39 cellular contexts compared by ENCODE assay signal in the genomic region with DNA sequence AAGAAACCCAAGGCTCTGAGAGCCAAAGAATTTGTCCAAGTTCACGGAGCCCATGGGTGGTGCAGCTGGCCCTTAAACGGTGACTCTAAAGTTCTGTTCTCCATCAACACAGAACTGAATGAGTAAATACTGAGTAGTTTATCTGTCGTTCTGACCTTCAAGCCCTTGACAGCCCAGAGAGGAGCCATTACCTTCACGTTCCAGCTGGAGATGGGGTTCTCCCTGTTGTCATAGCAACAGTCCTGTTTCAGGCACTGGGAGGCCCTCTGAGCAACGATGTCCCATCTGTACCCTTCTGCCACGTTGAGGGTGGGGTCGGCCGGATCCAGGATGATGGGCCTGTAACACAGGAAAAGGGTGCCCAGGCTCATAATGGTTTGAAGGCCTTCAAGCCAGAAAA. TPM values are rescaled to one million over a fixed set of nuclear protein-coding genes. Genes with fewer than 3 reads are reported as not detected.
"Had no signal": no experiment of that assay in that cellular context is flagged by ENCODE, and none has a peak within 500 bp of the region (broad histone marks: within the 10 kb centered on the region; RNA-seq: fewer than 3 reads in every experiment).

No MANE protein-coding gene starts in this region.

- FAIRE-seq: colon, endometrium, endothelial cell of umbilical vein had no signal

- ATAC-seq: activated CD4-positive, alpha-beta T cell treated with anti-CD3 and anti-CD28 coated beads for 36 hours; activated CD8-positive, alpha-beta memory T cell treated with anti-CD3 and anti-CD28 coated beads, Interleukin-2, amount 10 ng/mL, durations not matched to agents 7 days and 5 days; activated CD8-positive, alpha-beta T cell treated with anti-CD3 and anti-CD28 coated beads, Interleukin-2, amount 10 ng/mL, durations not matched to agents 7 days and 5 days; activated naive CD8-positive, alpha-beta T cell treated with anti-CD3 and anti-CD28 coated beads, Interleukin-2, amount 50 U/mL, for 24 hours; body of pancreas; gastroesophageal sphincter had no signal

- H3K4me3 ChIP-seq: adrenal gland, body of pancreas, esophagus squamous epithelium, gastroesophageal sphincter had no signal

- H3K27me3 ChIP-seq: adrenal gland, body of pancreas, esophagus squamous epithelium, gastroesophageal sphincter had no signal

- H3K36me3 ChIP-seq: adrenal gland, esophagus squamous epithelium had no signal

- DNase-seq: activated CD4-positive, alpha-beta memory T cell treated with anti-CD3 and anti-CD28 coated beads for 36 hours; activated CD4-positive, alpha-beta T cell treated with anti-CD3 and anti-CD28 coated beads for 36 hours; activated CD4-positive, alpha-beta T cell treated with anti-CD3 and anti-CD28 coated beads, Interleukin-2, amount 10 ng/mL, durations not matched to agents 24 days and 14 days; activated CD4-positive, CD25-positive, alpha-beta regulatory T cell; activated CD4-positive, CD25-positive, alpha-beta regulatory T cell treated with anti-CD3 and anti-CD28 coated beads, Interleukin-2, amount 50 U/mL, for 72 hours; activated CD8-positive, alpha-beta memory T cell treated with anti-CD3 and anti-CD28 coated beads, Interleukin-2, amount 10 ng/mL, durations not matched to agents 7 days and 5 days; activated CD8-positive, alpha-beta memory T cell treated with anti-CD3 and anti-CD28 coated beads, Interleukin-2, amount 50 U/mL, for 4 hours; activated CD8-positive, alpha-beta T cell treated with anti-CD3 and anti-CD28 coated beads, Interleukin-2, amount 10 ng/mL, durations not matched to agents 7 days and 5 days; activated effector memory CD4-positive, alpha-beta T cell treated with anti-CD3 and anti-CD28 coated beads, Interleukin-2, amount 50 U/mL, for 16 hours; activated naive CD4-positive, alpha-beta T cell treated with anti-CD3 and anti-CD28 coated beads for 36 hours; activated naive CD8-positive, alpha-beta T cell treated with anti-CD3 and anti-CD28 coated beads for 36 hours; activated naive CD8-positive, alpha-beta T cell treated with anti-CD3 and anti-CD28 coated beads, Interleukin-2, amount 50 U/mL, for 24 hours; activated T-cell treated with anti-CD3 and anti-CD28 coated beads, Interleukin-2, amount 50 U/mL, for 1 hour; activated T-cell treated with anti-CD3 and anti-CD28 coated beads, Interleukin-2, amount 50 U/mL, for 48 hours; adrenal gland; amygdala; aorta; body of pancreas; caudate nucleus; cortex of kidney; dermis blood vessel endothelial cell; effector CD4-positive, alpha-beta T cell; esophagus squamous epithelium; foreskin melanocyte; T-helper 2 cell had no signal

- H3K27ac ChIP-seq: adrenal gland, body of pancreas, epithelial cell of prostate, esophagus squamous epithelium, gastroesophageal sphincter had no signal

- H3K27ac Mint-ChIP-seq: activated CD4-positive, alpha-beta memory T cell treated with anti-CD3 and anti-CD28 coated beads for 36 hours; activated CD4-positive, alpha-beta T cell treated with anti-CD3 and anti-CD28 coated beads for 36 hours; activated CD4-positive, alpha-beta T cell treated with anti-CD3 and anti-CD28 coated beads, Interleukin-2, amount 10 ng/mL, durations not matched to agents 24 days and 14 days; activated CD8-positive, alpha-beta memory T cell treated with anti-CD3 and anti-CD28 coated beads, Interleukin-2, amount 10 ng/mL, durations not matched to agents 7 days and 5 days; activated CD8-positive, alpha-beta T cell treated with anti-CD3 and anti-CD28 coated beads, Interleukin-2, amount 10 ng/mL, durations not matched to agents 7 days and 5 days; activated naive CD4-positive, alpha-beta T cell treated with anti-CD3 and anti-CD28 coated beads for 36 hours; activated naive CD4-positive, alpha-beta T cell treated with anti-CD3 and anti-CD28 coated beads, Interleukin-2, amount 50 U/mL, for 24 hours; activated naive CD8-positive, alpha-beta T cell treated with anti-CD3 and anti-CD28 coated beads for 36 hours; activated naive CD8-positive, alpha-beta T cell treated with anti-CD3 and anti-CD28 coated beads, Interleukin-2, amount 50 U/mL, for 24 hours; activated T-helper 1 cell treated with anti-CD3 and anti-CD28 coated beads, Interleukin-12 subunit alpha, Interleukin-12 subunit beta, Interleukin-2, Interleukin-4 antibody, amounts not matched to agents 30 ng/mL and 10 ng/mL and 1 ng/mL, durations not matched to agents 14 hours and 24 hours and 36 hours; activated T-helper 2 cell treated with anti-CD3 and anti-CD28 coated beads, Interferon-gamma antibody, Interleukin-2, Interleukin-4, amounts not matched to agents 10 μg/mL and 5 μg/mL and 100 μg/mL, durations not matched to agents 14 hours and 24 hours and 36 hours had no signal

- H3K9me3 ChIP-seq: adrenal gland, body of pancreas, esophagus squamous epithelium, gastroesophageal sphincter had no signal

- H3K27me3 Mint-ChIP-seq: activated CD4-positive, alpha-beta memory T cell treated with anti-CD3 and anti-CD28 coated beads for 36 hours; activated CD4-positive, alpha-beta T cell treated with anti-CD3 and anti-CD28 coated beads for 36 hours; activated CD4-positive, alpha-beta T cell treated with anti-CD3 and anti-CD28 coated beads, Interleukin-2, amount 10 ng/mL, durations not matched to agents 24 days and 14 days; activated CD8-positive, alpha-beta memory T cell treated with anti-CD3 and anti-CD28 coated beads, Interleukin-2, amount 10 ng/mL, durations not matched to agents 7 days and 5 days; activated naive CD4-positive, alpha-beta T cell treated with anti-CD3 and anti-CD28 coated beads, Interleukin-2, amount 50 U/mL, for 24 hours; activated naive CD8-positive, alpha-beta T cell treated with anti-CD3 and anti-CD28 coated beads for 36 hours; activated naive CD8-positive, alpha-beta T cell treated with anti-CD3 and anti-CD28 coated beads, Interleukin-2, amount 50 U/mL, for 24 hours had no signal

- H3K4me1 ChIP-seq: adrenal gland, esophagus squamous epithelium, gastroesophageal sphincter had no signal

- H3K4me1 Mint-ChIP-seq: activated CD4-positive, alpha-beta T cell treated with anti-CD3 and anti-CD28 coated beads for 36 hours; activated CD4-positive, alpha-beta T cell treated with anti-CD3 and anti-CD28 coated beads, Interleukin-2, amount 10 ng/mL, durations not matched to agents 24 days and 14 days; activated naive CD4-positive, alpha-beta T cell treated with anti-CD3 and anti-CD28 coated beads, Interleukin-2, amount 50 U/mL, for 24 hours; activated naive CD8-positive, alpha-beta T cell treated with anti-CD3 and anti-CD28 coated beads for 36 hours; activated naive CD8-positive, alpha-beta T cell treated with anti-CD3 and anti-CD28 coated beads, Interleukin-2, amount 50 U/mL, for 24 hours had no signal

- H3K9me3 Mint-ChIP-seq: activated CD4-positive, alpha-beta T cell treated with anti-CD3 and anti-CD28 coated beads, Interleukin-2, amount 10 ng/mL, durations not matched to agents 24 days and 14 days; activated naive CD4-positive, alpha-beta T cell treated with anti-CD3 and anti-CD28 coated beads for 36 hours; activated naive CD4-positive, alpha-beta T cell treated with anti-CD3 and anti-CD28 coated beads, Interleukin-2, amount 50 U/mL, for 24 hours; activated naive CD8-positive, alpha-beta T cell treated with anti-CD3 and anti-CD28 coated beads for 36 hours; activated naive CD8-positive, alpha-beta T cell treated with anti-CD3 and anti-CD28 coated beads, Interleukin-2, amount 50 U/mL, for 24 hours; activated T-helper 1 cell treated with anti-CD3 and anti-CD28 coated beads, Interleukin-12 subunit alpha, Interleukin-12 subunit beta, Interleukin-2, Interleukin-4 antibody, amounts not matched to agents 30 ng/mL and 10 ng/mL and 1 ng/mL, durations not matched to agents 14 hours and 24 hours and 36 hours; activated T-helper 2 cell treated with anti-CD3 and anti-CD28 coated beads, Interferon-gamma antibody, Interleukin-2, Interleukin-4, amounts not matched to agents 10 μg/mL and 5 μg/mL and 100 μg/mL, durations not matched to agents 14 hours and 24 hours and 36 hours had no signal

- H3K4me3 Mint-ChIP-seq: activated CD4-positive, alpha-beta memory T cell treated with anti-CD3 and anti-CD28 coated beads for 36 hours; activated CD4-positive, alpha-beta T cell treated with anti-CD3 and anti-CD28 coated beads for 36 hours; activated CD4-positive, alpha-beta T cell treated with anti-CD3 and anti-CD28 coated beads, Interleukin-2, amount 10 ng/mL, durations not matched to agents 24 days and 14 days; activated CD8-positive, alpha-beta memory T cell treated with anti-CD3 and anti-CD28 coated beads, Interleukin-2, amount 10 ng/mL, durations not matched to agents 7 days and 5 days; activated CD8-positive, alpha-beta T cell treated with anti-CD3 and anti-CD28 coated beads, Interleukin-2, amount 10 ng/mL, durations not matched to agents 7 days and 5 days; activated naive CD4-positive, alpha-beta T cell treated with anti-CD3 and anti-CD28 coated beads for 36 hours; activated naive CD4-positive, alpha-beta T cell treated with anti-CD3 and anti-CD28 coated beads, Interleukin-2, amount 50 U/mL, for 24 hours; activated naive CD8-positive, alpha-beta T cell treated with anti-CD3 and anti-CD28 coated beads for 36 hours; activated naive CD8-positive, alpha-beta T cell treated with anti-CD3 and anti-CD28 coated beads, Interleukin-2, amount 50 U/mL, for 24 hours; activated T-helper 1 cell treated with anti-CD3 and anti-CD28 coated beads, Interleukin-12 subunit alpha, Interleukin-12 subunit beta, Interleukin-2, Interleukin-4 antibody, amounts not matched to agents 30 ng/mL and 10 ng/mL and 1 ng/mL, durations not matched to agents 14 hours and 24 hours and 36 hours had no signal

RNA-seq across cellular contexts. Expression of a gene that starts 15.2 kb away (rescaled TPM):
- total RNA-seq: chondrocyte had no signal

RNA-seq across cellular contexts. Expression of a gene that starts 45.5 kb away (rescaled TPM):
- total RNA-seq: activated CD4-positive, alpha-beta memory T cell treated with anti-CD3 and anti-CD28 coated beads for 36 hours; activated CD4-positive, alpha-beta T cell treated with anti-CD3 and anti-CD28 coated beads for 36 hours; activated CD4-positive, alpha-beta T cell treated with anti-CD3 and anti-CD28 coated beads, Interleukin-2, amount 10 ng/mL, durations not matched to agents 24 days and 14 days; activated CD8-positive, alpha-beta memory T cell treated with anti-CD3 and anti-CD28 coated beads for 36 hours; activated CD8-positive, alpha-beta memory T cell treated with anti-CD3 and anti-CD28 coated beads, Interleukin-2, amount 10 ng/mL, durations not matched to agents 7 days and 5 days; activated CD8-positive, alpha-beta T cell treated with anti-CD3 and anti-CD28 coated beads, Interleukin-2, amount 10 ng/mL, durations not matched to agents 7 days and 5 days; activated naive CD4-positive, alpha-beta T cell treated with anti-CD3 and anti-CD28 coated beads for 36 hours; activated naive CD8-positive, alpha-beta T cell treated with anti-CD3 and anti-CD28 coated beads for 36 hours; activated T-helper 1 cell treated with anti-CD3 and anti-CD28 coated beads, Interleukin-12 subunit alpha, Interleukin-12 subunit beta, Interleukin-2, Interleukin-4 antibody, amounts not matched to agents 30 ng/mL and 10 ng/mL and 1 ng/mL, durations not matched to agents 14 hours and 24 hours and 36 hours; activated T-helper 2 cell treated with anti-CD3 and anti-CD28 coated beads, Interferon-gamma antibody, Interleukin-2, Interleukin-4, amounts not matched to agents 10 μg/mL and 5 μg/mL and 100 μg/mL, durations not matched to agents 14 hours and 24 hours and 36 hours; aorta; chondrocyte; dermis blood vessel endothelial cell; endothelial cell of umbilical vein; esophagus squamous epithelium; fibroblast of lung; fibroblast of villous mesenchyme; glomerular endothelial cell; T-helper 1 cell treated with Interleukin-12 subunit alpha and Interleukin-12 subunit beta and Interleukin-4 antibody, amounts not matched to agents 30 ng/mL and 1 ng/mL, for 36 hours had no signal
- polyA plus RNA-seq: endothelial cell of umbilical vein, fibroblast of lung had no signal
